1 cellular context compared by ENCODE assay signal in genomic region chr3:47007482-47008257, GRCh38.
TF ChIP-seq lines count a peak whose summit lies in the region.

No MANE protein-coding gene starts in this region.

TF ChIP-seq in A549, 52 proteins besides CTCF, POLR2A, EP300 and RAD21 (continued from another document):
- TF ChIP-seq, protein P1, sequence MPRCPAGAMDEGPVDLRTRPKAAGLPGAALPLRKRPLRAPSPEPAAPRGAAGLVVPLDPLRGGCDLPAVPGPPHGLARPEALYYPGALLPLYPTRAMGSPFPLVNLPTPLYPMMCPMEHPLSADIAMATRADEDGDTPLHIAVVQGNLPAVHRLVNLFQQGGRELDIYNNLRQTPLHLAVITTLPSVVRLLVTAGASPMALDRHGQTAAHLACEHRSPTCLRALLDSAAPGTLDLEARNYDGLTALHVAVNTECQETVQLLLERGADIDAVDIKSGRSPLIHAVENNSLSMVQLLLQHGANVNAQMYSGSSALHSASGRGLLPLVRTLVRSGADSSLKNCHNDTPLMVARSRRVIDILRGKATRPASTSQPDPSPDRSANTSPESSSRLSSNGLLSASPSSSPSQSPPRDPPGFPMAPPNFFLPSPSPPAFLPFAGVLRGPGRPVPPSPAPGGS (IDR thresholded peaks at IDR 0.05) = no peak
- no peak for TF ChIP-seq EHMT2 (IDR thresholded peaks at IDR 0.05; ENCODE audit: low read depth)
